Comparison of ENCODE assay signal across 10 cellular contexts in the genomic region with DNA sequence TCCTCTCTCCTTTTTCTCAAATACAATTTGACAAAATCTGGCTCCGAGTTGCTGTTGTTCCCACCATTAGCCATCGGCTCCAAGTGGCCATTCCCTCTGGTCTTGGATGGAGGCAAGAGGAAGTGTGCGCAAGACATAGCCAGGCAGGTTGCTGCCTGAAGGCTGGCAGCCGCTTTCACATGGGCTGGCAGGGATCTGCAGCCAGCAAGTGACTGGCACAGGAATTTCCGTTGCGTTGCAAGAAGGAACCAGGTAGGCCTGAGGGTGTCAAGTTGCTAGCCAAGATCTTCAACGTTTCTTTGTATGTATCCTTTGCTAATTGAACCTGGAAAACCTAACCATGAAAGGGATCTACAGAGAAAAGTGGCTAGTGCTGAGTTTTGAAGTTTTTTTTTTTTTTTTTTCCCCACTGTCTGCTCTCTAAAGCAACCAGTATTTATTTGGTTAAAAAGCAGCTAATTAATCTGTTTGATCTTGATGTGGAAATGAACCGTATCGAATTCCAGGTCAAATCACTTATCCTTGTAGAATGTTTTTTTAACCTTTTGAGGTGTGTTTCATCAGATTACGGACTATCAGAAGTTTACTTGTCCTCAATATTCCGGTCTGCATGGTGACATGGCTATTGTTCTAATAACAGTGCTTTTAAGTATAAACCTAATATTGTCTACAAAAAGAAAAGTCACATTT.
A peak's percentile ranks its signal among the peaks of the same experiment; 100 is the strongest.
DNase-seq lines count a peak whose midpoint lies in the region; TF ChIP-seq lines count a peak whose summit lies in the region.
"Had no signal": no experiment of that assay in that cellular context is flagged by ENCODE, and none has a peak within 500 bp of the region (broad histone marks: within the 10 kb centered on the region; RNA-seq: fewer than 3 reads in every experiment).

No MANE protein-coding gene starts in this region.

- peaks cover 3% of the 10 kb centered on the region for H3K27me3 Mint-ChIP-seq in endothelial cell (ENCODE audit: unreplicated experiment)
- H3K27me3 Mint-ChIP-seq in activated T-helper 1 cell treated with anti-CD3 and anti-CD28 coated beads, Interleukin-12 subunit alpha, Interleukin-12 subunit beta, Interleukin-2, Interleukin-4 antibody, amounts not matched to agents 30 ng/mL and 10 ng/mL and 1 ng/mL, durations not matched to agents 14 hours and 24 hours and 36 hours (ENCODE audit: insufficient read depth) = no peaks in the 10 kb centered on the region

- no peak overlapping the region for H3K4me3 ChIP-seq in neutrophil (ENCODE audit: low read depth in 1 of 2, low read length in 1 of 2)

- H3K36me3 ChIP-seq in neutrophil = no peaks in the 10 kb centered on the region

- TF ChIP-seq CTCF in endothelial cell (IDR thresholded peaks at IDR 0.05; ENCODE audit: unreplicated experiment) = no peak
- TF ChIP-seq CTCF in neutrophil (IDR thresholded peaks at IDR 0.05) = no peak

- peak overlapping the region; percentile 80 for H3K27ac ChIP-seq in neutrophil

- H3K4me3 Mint-ChIP-seq in endothelial cell (ENCODE audit: unreplicated experiment) = no peak overlapping the region
- no peak overlapping the region for H3K4me3 Mint-ChIP-seq in activated T-helper 1 cell treated with anti-CD3 and anti-CD28 coated beads, Interleukin-12 subunit alpha, Interleukin-12 subunit beta, Interleukin-2, Interleukin-4 antibody, amounts not matched to agents 30 ng/mL and 10 ng/mL and 1 ng/mL, durations not matched to agents 14 hours and 24 hours and 36 hours

- peaks cover 47 to 54% of the 10 kb centered on the region in 2 experiments for H3K4me1 ChIP-seq in neutrophil (ENCODE audit: control insufficient read depth in 1 of 2, insufficient read depth in 1 of 2, low read depth in 1 of 2, low read length in 1 of 2)

- no peaks in the 10 kb centered on the region for H3K27me3 ChIP-seq in neutrophil

- peaks cover 81% of the 10 kb centered on the region for H3K4me1 Mint-ChIP-seq in endothelial cell (ENCODE audit: unreplicated experiment)
- peaks cover 33% of the 10 kb centered on the region for H3K4me1 Mint-ChIP-seq in activated T-helper 1 cell treated with anti-CD3 and anti-CD28 coated beads, Interleukin-12 subunit alpha, Interleukin-12 subunit beta, Interleukin-2, Interleukin-4 antibody, amounts not matched to agents 30 ng/mL and 10 ng/mL and 1 ng/mL, durations not matched to agents 14 hours and 24 hours and 36 hours (ENCODE audit: low read depth)

- intact Hi-C loops in activated T-helper 1 cell treated with anti-CD3 and anti-CD28 coated beads, Interleukin-12 subunit alpha, Interleukin-12 subunit beta, Interleukin-2, Interleukin-4 antibody, amounts not matched to agents 30 ng/mL and 10 ng/mL and 1 ng/mL, durations not matched to agents 14 hours and 24 hours and 36 hours (cut with micrococcal nuclease) = no loop called here

- no peaks in the 10 kb centered on the region for H3K9me3 ChIP-seq in neutrophil

- H3K9me3 Mint-ChIP-seq in endothelial cell (ENCODE audit: unreplicated experiment) = no peaks in the 10 kb centered on the region
- no peaks in the 10 kb centered on the region for H3K9me3 Mint-ChIP-seq in activated T-helper 1 cell treated with anti-CD3 and anti-CD28 coated beads, Interleukin-12 subunit alpha, Interleukin-12 subunit beta, Interleukin-2, Interleukin-4 antibody, amounts not matched to agents 30 ng/mL and 10 ng/mL and 1 ng/mL, durations not matched to agents 14 hours and 24 hours and 36 hours

- DNase-seq in DMS79 (lab: John Stamatoyannopoulos, UW) (peak; percentile 70), NCI-H2171 (lab: John Stamatoyannopoulos, UW) (peak; percentile 61), endothelial cell (ENCODE audit: low spot score) (no peak), ecto neural progenitor cell (ENCODE audit: low spot score) (no peak)
- no peak for DNase-seq in activated T-helper 1 cell treated with anti-CD3 and anti-CD28 coated beads, Interleukin-12 subunit alpha, Interleukin-12 subunit beta, Interleukin-2, Interleukin-4 antibody, amounts not matched to agents 30 ng/mL and 10 ng/mL and 1 ng/mL, durations not matched to agents 14 hours and 24 hours and 36 hours (ENCODE audit: low spot score)
- no peak for DNase-seq in activated CD8-positive, alpha-beta memory T cell treated with anti-CD3 and anti-CD28 coated beads, Interleukin-2, amount 50 U/mL, for 4 hours
- no peak for DNase-seq in stimulated activated CD4-positive, alpha-beta T cell treated with anti-CD3 and anti-CD28 coated beads, Interleukin-1b, Interleukin-23, amount 100 ng/mL, for 48 hours
- DNase-seq: activated naive CD4-positive, alpha-beta T cell treated with Interleukin-2 at 50 U/mL for 16 hours; stimulated activated CD4-positive, alpha-beta T cell treated with anti-CD3 and anti-CD28 coated beads, Interleukin-4, amount 100 ng/mL, for 4 hours had no signal

- peaks cover 14% of the 10 kb centered on the region for H3K36me3 Mint-ChIP-seq in endothelial cell (ENCODE audit: low read depth, unreplicated experiment)
- H3K36me3 Mint-ChIP-seq in activated T-helper 1 cell treated with anti-CD3 and anti-CD28 coated beads, Interleukin-12 subunit alpha, Interleukin-12 subunit beta, Interleukin-2, Interleukin-4 antibody, amounts not matched to agents 30 ng/mL and 10 ng/mL and 1 ng/mL, durations not matched to agents 14 hours and 24 hours and 36 hours (ENCODE audit: low read depth) = peaks cover 5% of the 10 kb centered on the region

- peak overlapping the region; percentile 68 for H3K27ac Mint-ChIP-seq in endothelial cell (ENCODE audit: unreplicated experiment)
- H3K27ac Mint-ChIP-seq in activated T-helper 1 cell treated with anti-CD3 and anti-CD28 coated beads, Interleukin-12 subunit alpha, Interleukin-12 subunit beta, Interleukin-2, Interleukin-4 antibody, amounts not matched to agents 30 ng/mL and 10 ng/mL and 1 ng/mL, durations not matched to agents 14 hours and 24 hours and 36 hours = no peak overlapping the region

Comparison
In these comparisons a context has a peak if more than half of its experiments do, and no peak if none do; other contexts are left out.
1. DNase-seq: peak in DMS79 (single experiment) and NCI-H2171 (single experiment); none in endothelial cell (single experiment), ecto neural progenitor cell (single experiment), activated T-helper 1 cell treated with anti-CD3 and anti-CD28 coated beads, Interleukin-12 subunit alpha, Interleukin-12 subunit beta, Interleukin-2, Interleukin-4 antibody, amounts not matched to agents 30 ng/mL and 10 ng/mL and 1 ng/mL, durations not matched to agents 14 hours and 24 hours and 36 hours (single experiment), activated CD8-positive, alpha-beta memory T cell treated with anti-CD3 and anti-CD28 coated beads, Interleukin-2, amount 50 U/mL, for 4 hours (single experiment) and stimulated activated CD4-positive, alpha-beta T cell treated with anti-CD3 and anti-CD28 coated beads, Interleukin-1b, Interleukin-23, amount 100 ng/mL, for 48 hours (single experiment).